Comparison of ENCODE assay signal across 21 cellular contexts in genomic region chr13:43238341-43239083, GRCh38.
"Had no signal": no experiment of that assay in that cellular context is flagged by ENCODE, and none has a peak within 500 bp of the region (broad histone marks: within the 10 kb centered on the region; RNA-seq: fewer than 3 reads in every experiment).

No MANE protein-coding gene starts in this region.

- DNase-seq: activated CD4-positive, alpha-beta T cell treated with anti-CD3 and anti-CD28 coated beads for 36 hours; activated CD4-positive, alpha-beta T cell treated with anti-CD3 and anti-CD28 coated beads, Interleukin-2, amount 50 U/mL, for 48 hours; activated naive CD4-positive, alpha-beta T cell; activated naive CD8-positive, alpha-beta T cell treated with anti-CD3 and anti-CD28 coated beads for 36 hours; activated T-cell treated with anti-CD3 and anti-CD28 coated beads for 4 hours; amniotic stem cell; caudate nucleus; effector memory CD8-positive, alpha-beta T cell; kidney; midbrain; nephron progenitor cell; nucleus accumbens; posterior cingulate gyrus; sigmoid colon; stimulated activated CD4-positive, alpha-beta T cell treated with anti-CD3 and anti-CD28 coated beads, Interleukin-4, amount 100 ng/mL, for 24 hours; substantia nigra; tibial artery had no signal

- H3K4me3 ChIP-seq: sigmoid colon, tibial artery had no signal

- H3K27ac ChIP-seq: sigmoid colon, tibial artery had no signal

- H3K9me3 ChIP-seq: sigmoid colon, tibial artery had no signal

- ATAC-seq: activated CD4-positive, alpha-beta T cell treated with anti-CD3 and anti-CD28 coated beads for 36 hours; activated T-helper 17 cell treated with anti-CD3 and anti-CD28 coated beads, Interleukin-2, amount 50 U/mL, for 72 hours; effector memory CD8-positive, alpha-beta T cell; left lobe of liver; stimulated activated memory B cell treated with anti-CD40 and anti-IgM and Interleukin-4, amounts not matched to agents 10 μg/mL and 1 μg/mL and 100 μg/mL, for 72 hours; WTC11 had no signal

- H3K27me3 ChIP-seq: sigmoid colon, tibial artery had no signal

- H3K4me1 ChIP-seq: tibial artery had no signal

- H3K36me3 ChIP-seq: sigmoid colon, tibial artery had no signal
